18 cellular contexts compared by ENCODE assay signal in the genomic region with DNA sequence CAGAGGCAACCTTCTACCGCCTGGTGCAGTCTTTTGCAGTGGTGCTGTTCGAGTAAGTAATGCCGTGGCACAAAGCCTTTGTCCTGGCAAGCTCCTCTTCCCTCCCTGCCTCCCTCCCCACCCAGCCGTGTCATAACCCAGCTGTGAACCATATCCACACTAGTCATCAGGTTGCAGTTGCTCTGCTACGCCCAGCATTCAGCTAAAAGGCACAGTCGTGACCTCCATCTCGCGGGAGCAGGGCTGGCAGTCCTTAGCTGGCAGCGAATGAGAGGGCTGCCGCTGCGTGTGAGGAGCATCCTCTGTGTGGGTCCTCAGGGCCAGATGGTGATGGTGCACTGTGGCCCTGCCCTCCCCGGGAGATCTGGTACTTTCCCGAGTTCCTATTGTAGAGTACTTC. TPM values are rescaled to one million over a fixed set of nuclear protein-coding genes. Genes with fewer than 3 reads are reported as not detected.
DNase-seq lines count a peak whose midpoint lies in the region; ATAC-seq, FAIRE-seq and TF ChIP-seq lines count a peak whose summit lies in the region.
"Had no signal": no experiment of that assay in that cellular context is flagged by ENCODE, and none has a peak within 500 bp of the region (broad histone marks: within the 10 kb centered on the region; RNA-seq: fewer than 3 reads in every experiment).

No MANE protein-coding gene starts in this region.

- 86% methylated on average over 1 to 13 of the region's 13 CpGs for WGBS in body of pancreas, 2 donors

- peak overlapping the region; percentile 17 for H3K4me2 ChIP-seq in keratinocyte (ENCODE audit: control insufficient read depth, extremely low read depth, insufficient read depth, low read depth, low read length)
- H3K4me2 ChIP-seq: A549, hepatocyte had no signal

- no peak overlapping the region for H3K27ac Mint-ChIP-seq in natural killer cell treated with Interleukin-12 subunit alpha and Interleukin-12 subunit beta and Interleukin-15 and Interleukin-18, amount 100 ng/mL, for 72 hours
- H3K27ac Mint-ChIP-seq in natural killer cell = no peak overlapping the region
- H3K27ac Mint-ChIP-seq in activated naive CD8-positive, alpha-beta T cell treated with anti-CD3 and anti-CD28 coated beads, Interleukin-2, amount 50 U/mL, for 24 hours = no peak overlapping the region
- H3K27ac Mint-ChIP-seq: memory B cell, type B pancreatic cell had no signal

- H3K79me2 ChIP-seq in keratinocyte (ENCODE audit: control insufficient read depth, insufficient read depth, low read length) = no peaks in the 10 kb centered on the region
- H3K79me2 ChIP-seq: hepatocyte had no signal

- no peaks in the 10 kb centered on the region for H3K27me3 ChIP-seq in keratinocyte (ENCODE audit: control insufficient read depth, extremely low read depth, insufficient read depth, low read length)
- H3K27me3 ChIP-seq in body of pancreas = no peaks in the 10 kb centered on the region
- H3K27me3 ChIP-seq: hepatocyte, pancreas had no signal

- no peaks in the 10 kb centered on the region for H3K36me3 Mint-ChIP-seq in natural killer cell treated with Interleukin-12 subunit alpha and Interleukin-12 subunit beta and Interleukin-15 and Interleukin-18, amount 100 ng/mL, for 72 hours
- no peaks in the 10 kb centered on the region for H3K36me3 Mint-ChIP-seq in natural killer cell
- H3K36me3 Mint-ChIP-seq in activated naive CD8-positive, alpha-beta T cell treated with anti-CD3 and anti-CD28 coated beads, Interleukin-2, amount 50 U/mL, for 24 hours (ENCODE audit: low read depth) = peaks cover 5% of the 10 kb centered on the region

- H3K4me1 ChIP-seq in keratinocyte (ENCODE audit: control insufficient read depth, extremely low read depth, insufficient read depth, low read length) (peaks cover 5% of the 10 kb centered on the region), body of pancreas (no peaks in the 10 kb centered on the region)
- H3K4me1 ChIP-seq: A549, pancreas had no signal

- dilution Hi-C loops in keratinocyte (cut with MboI; ENCODE audit: extremely low pct_ligation_motif_present, low sequenced_read_pairs) = no loop called here

- H3K27ac ChIP-seq in keratinocyte (ENCODE audit: control insufficient read depth, insufficient read depth, low read length) (no peak overlapping the region), body of pancreas (no peak overlapping the region)
- H3K27ac ChIP-seq: A549, hepatocyte, pancreas had no signal

- no peaks in the 10 kb centered on the region for H3K9me3 ChIP-seq in keratinocyte (ENCODE audit: control insufficient read depth, low read depth, low read length)
- no peaks in the 10 kb centered on the region for H3K9me3 ChIP-seq in body of pancreas
- H3K9me3 ChIP-seq: A549, pancreas had no signal

- peak; percentile 41 for FAIRE-seq in keratinocyte (lab: Jason Lieb, UNC)
- FAIRE-seq: A549, K562, pancreas had no signal

- H4K20me1 ChIP-seq in keratinocyte (ENCODE audit: control insufficient read depth, extremely low read depth, insufficient read depth, low read length) = no peaks in the 10 kb centered on the region

- H3K9ac ChIP-seq in keratinocyte (ENCODE audit: control insufficient read depth, extremely low read depth, insufficient read depth, low read length) = no peak overlapping the region

- H2AFZ ChIP-seq in keratinocyte (ENCODE audit: control insufficient read depth, low read length) = peak overlapping the region; percentile 10
- H2AFZ ChIP-seq: hepatocyte had no signal

- no peaks in the 10 kb centered on the region for H3K9me1 ChIP-seq in keratinocyte (ENCODE audit: control insufficient read depth, extremely low read depth, insufficient read depth, low read length)

- H3K36me3 ChIP-seq in keratinocyte (ENCODE audit: control insufficient read depth in 2 of 2, extremely low read depth in 1 of 2, insufficient read depth in 2 of 2, low read length in 2 of 2) (no peaks in the 10 kb centered on the region), body of pancreas (replicated peaks in 1 of 2; ENCODE audit: insufficient read depth in 1 of 2, low read depth in 2 of 2) (peaks cover 14 to 16% of the 10 kb centered on the region in 2 donors)

- no peaks in the 10 kb centered on the region for H3K4me1 Mint-ChIP-seq in natural killer cell treated with Interleukin-12 subunit alpha and Interleukin-12 subunit beta and Interleukin-15 and Interleukin-18, amount 100 ng/mL, for 72 hours (ENCODE audit: low read depth in 2 of 2)
- no peaks in the 10 kb centered on the region for H3K4me1 Mint-ChIP-seq in natural killer cell
- H3K4me1 Mint-ChIP-seq in activated naive CD8-positive, alpha-beta T cell treated with anti-CD3 and anti-CD28 coated beads, Interleukin-2, amount 50 U/mL, for 24 hours = no peaks in the 10 kb centered on the region

- intact Hi-C loops in natural killer cell (cut with micrococcal nuclease) = no loop called here
- intact Hi-C loops in body of pancreas (cut with DNase I) = no loop called here

- H3K4me3 Mint-ChIP-seq in natural killer cell treated with Interleukin-12 subunit alpha and Interleukin-12 subunit beta and Interleukin-15 and Interleukin-18, amount 100 ng/mL, for 72 hours = no peak overlapping the region
- no peak overlapping the region for H3K4me3 Mint-ChIP-seq in natural killer cell
- no peak overlapping the region for H3K4me3 Mint-ChIP-seq in activated naive CD8-positive, alpha-beta T cell treated with anti-CD3 and anti-CD28 coated beads, Interleukin-2, amount 50 U/mL, for 24 hours
- H3K4me3 Mint-ChIP-seq: dendritic cell treated with granulocyte-macrophage colony-stimulating factor and Interleukin-4, amounts not matched to agents 40 ng/mL and 50 ng/mL, for 4 days; memory B cell; type B pancreatic cell had no signal

- TF ChIP-seq POLR2A in erythroblast (IDR thresholded peaks at IDR 0.05; ENCODE audit: low read length) (no peak), body of pancreas (IDR thresholded peaks at IDR 0.05) (no peak)

- TF ChIP-seq CTCF in natural killer cell (IDR thresholded peaks at IDR 0.05) (no peak), keratinocyte (optimal IDR thresholded peaks at IDR 0.05 in 1 of 3, IDR thresholded peaks at IDR 0.05 in 1 of 3, conservative IDR thresholded peaks at IDR 0.05 in 1 of 3; ENCODE audit: extremely low read depth in 1 of 3, insufficient read depth in 2 of 3, low read length in 3 of 3) (no peak), body of pancreas (IDR thresholded peaks at IDR 0.05) (no peak)

- H3K9me3 Mint-ChIP-seq in natural killer cell treated with Interleukin-12 subunit alpha and Interleukin-12 subunit beta and Interleukin-15 and Interleukin-18, amount 100 ng/mL, for 72 hours = no peaks in the 10 kb centered on the region
- H3K9me3 Mint-ChIP-seq in natural killer cell = no peaks in the 10 kb centered on the region
- H3K9me3 Mint-ChIP-seq in activated naive CD8-positive, alpha-beta T cell treated with anti-CD3 and anti-CD28 coated beads, Interleukin-2, amount 50 U/mL, for 24 hours = no peaks in the 10 kb centered on the region
- H3K9me3 Mint-ChIP-seq: dendritic cell treated with granulocyte-macrophage colony-stimulating factor and Interleukin-4, amounts not matched to agents 40 ng/mL and 50 ng/mL, for 4 days; memory B cell; type B pancreatic cell had no signal

- ATAC-seq in natural killer cell treated with Interleukin-12 subunit alpha and Interleukin-12 subunit beta and Interleukin-15 and Interleukin-18, amount 100 ng/mL, for 72 hours = no peak
- no peak for ATAC-seq in natural killer cell
- ATAC-seq in activated naive CD8-positive, alpha-beta T cell treated with anti-CD3 and anti-CD28 coated beads, Interleukin-2, amount 50 U/mL, for 24 hours = no peak
- no peak for ATAC-seq in body of pancreas
- ATAC-seq: A549; activated CD4-positive, CD25-positive, alpha-beta regulatory T cell treated with anti-CD3 and anti-CD28 coated beads, Interleukin-2, amount 50 U/mL, for 24 hours; K562 had no signal

- no peak overlapping the region for H3K4me3 ChIP-seq in keratinocyte (ENCODE audit: control insufficient read depth in 2 of 3, extremely low read depth in 1 of 3, insufficient read depth in 2 of 3, low read depth in 1 of 3, low read length in 3 of 3)
- H3K4me3 ChIP-seq in body of pancreas = no peak overlapping the region
- H3K4me3 ChIP-seq: A549, hepatocyte, K562, pancreas had no signal

- no peaks in the 10 kb centered on the region for H3K27me3 Mint-ChIP-seq in natural killer cell treated with Interleukin-12 subunit alpha and Interleukin-12 subunit beta and Interleukin-15 and Interleukin-18, amount 100 ng/mL, for 72 hours
- no peaks in the 10 kb centered on the region for H3K27me3 Mint-ChIP-seq in natural killer cell (ENCODE audit: low read depth in 2 of 2)
- no peaks in the 10 kb centered on the region for H3K27me3 Mint-ChIP-seq in activated naive CD8-positive, alpha-beta T cell treated with anti-CD3 and anti-CD28 coated beads, Interleukin-2, amount 50 U/mL, for 24 hours
- H3K27me3 Mint-ChIP-seq: type B pancreatic cell had no signal

- DNase-seq in natural killer cell treated with Interleukin-12 subunit alpha and Interleukin-12 subunit beta and Interleukin-15 and Interleukin-18, amount 100 ng/mL, for 72 hours (ENCODE audit: low spot score) = peak; percentile 41
- DNase-seq in natural killer cell (no peak), erythroblast (lab: John Stamatoyannopoulos, UW) (peak; percentile 16 to 23), keratinocyte (ENCODE audit: low read depth, low spot score) (no peak), NCI-H2081 (lab: John Stamatoyannopoulos, UW) (no peak), body of pancreas (no peak)
- DNase-seq in activated CD8-positive, alpha-beta memory T cell treated with anti-CD3 and anti-CD28 coated beads, Interleukin-2, amount 50 U/mL, for 4 hours = no peak
- no peak for DNase-seq in activated naive CD8-positive, alpha-beta T cell treated with anti-CD3 and anti-CD28 coated beads, Interleukin-2, amount 50 U/mL, for 24 hours
- DNase-seq: DMS153, NCI-H1930, pancreas had no signal

RNA-seq across cellular contexts. Expression of gene CIBAR2, which starts 39.3 kb away (rescaled TPM):
- total RNA-seq in natural killer cell treated with Interleukin-12 subunit alpha and Interleukin-12 subunit beta and Interleukin-15 and Interleukin-18, amount 100 ng/mL, for 72 hours = not detected
- not detected for total RNA-seq in natural killer cell
- not detected in 3 replicates for polyA plus RNA-seq in keratinocyte
- not detected for polyA plus RNA-seq in keratinocyte (2011; ENCODE audit: low read depth)
- polyA plus RNA-seq in keratinocyte (2011; cell fraction: cytosol; rRNA removed) = not detected in 2 replicates
- polyA plus RNA-seq in keratinocyte (2011; cell fraction: nucleus; rRNA removed) = not detected in 2 replicates
- not detected in 2 replicates for polyA plus RNA-seq in keratinocyte (2012; ENCODE audit: low replicate concordance)
- polyA minus RNA-seq in keratinocyte = not detected in 3 replicates
- polyA minus RNA-seq in keratinocyte (2011; cell fraction: cytosol; rRNA and poly(A)+ RNA removed) = not detected
- not detected in 2 replicates for polyA minus RNA-seq in keratinocyte (2011; cell fraction: nucleus; rRNA and poly(A)+ RNA removed)
- total RNA-seq in body of pancreas = not detected
- total RNA-seq: K562, pancreas had no signal
- polyA plus RNA-seq: A549, hepatocyte, K562 had no signal

RNA-seq across cellular contexts. Expression of gene KIAA0513, which starts 45.4 kb away (rescaled TPM):
- 1 to 10 TPM; 3.3 to 3.6 TPM for total RNA-seq in natural killer cell treated with Interleukin-12 subunit alpha and Interleukin-12 subunit beta and Interleukin-15 and Interleukin-18, amount 100 ng/mL, for 72 hours
- total RNA-seq in natural killer cell (10 to 100 TPM in 2 of 3 donors, 1 to 10 TPM in 1; 7.9 to 17.7 (median 12.1) TPM), body of pancreas (10 to 100 TPM; 23.1 to 71.9 TPM)
- 2.6 to 3.6 TPM (median 3.3 TPM) in 3 replicates for polyA plus RNA-seq in keratinocyte
- 19.8 TPM for polyA plus RNA-seq in keratinocyte (2011; ENCODE audit: low read depth)
- polyA plus RNA-seq in keratinocyte (2011; cell fraction: cytosol; rRNA removed) = 1.7 and 1.9 TPM in 2 replicates
- polyA plus RNA-seq in keratinocyte (2011; cell fraction: nucleus; rRNA removed) = 4.4 and 4.8 TPM in 2 replicates
- 3.4 and 8.9 TPM in 2 replicates for polyA plus RNA-seq in keratinocyte (2012; ENCODE audit: low replicate concordance)
- polyA minus RNA-seq in keratinocyte = 4.6 to 8.8 TPM (median 8.7 TPM) in 3 replicates
- polyA minus RNA-seq in keratinocyte (2011; cell fraction: cytosol; rRNA and poly(A)+ RNA removed) = 1.9 TPM
- 3.7 and 6.8 TPM in 2 replicates for polyA minus RNA-seq in keratinocyte (2011; cell fraction: nucleus; rRNA and poly(A)+ RNA removed)

Comparison
In these comparisons a context has a peak if more than half of its experiments do, and no peak if none do; other contexts are left out.
1. DNase-seq: peak in natural killer cell treated with Interleukin-12 subunit alpha and Interleukin-12 subunit beta and Interleukin-15 and Interleukin-18, amount 100 ng/mL, for 72 hours (single experiment) and erythroblast (2 of 2); none in natural killer cell (single experiment), keratinocyte (single experiment), NCI-H2081 (0 of 2), activated CD8-positive, alpha-beta memory T cell treated with anti-CD3 and anti-CD28 coated beads, Interleukin-2, amount 50 U/mL, for 4 hours (single experiment), activated naive CD8-positive, alpha-beta T cell treated with anti-CD3 and anti-CD28 coated beads, Interleukin-2, amount 50 U/mL, for 24 hours (single experiment) and body of pancreas (0 of 4).